ENCODE assay signal across 8 cellular contexts in the genomic region with DNA sequence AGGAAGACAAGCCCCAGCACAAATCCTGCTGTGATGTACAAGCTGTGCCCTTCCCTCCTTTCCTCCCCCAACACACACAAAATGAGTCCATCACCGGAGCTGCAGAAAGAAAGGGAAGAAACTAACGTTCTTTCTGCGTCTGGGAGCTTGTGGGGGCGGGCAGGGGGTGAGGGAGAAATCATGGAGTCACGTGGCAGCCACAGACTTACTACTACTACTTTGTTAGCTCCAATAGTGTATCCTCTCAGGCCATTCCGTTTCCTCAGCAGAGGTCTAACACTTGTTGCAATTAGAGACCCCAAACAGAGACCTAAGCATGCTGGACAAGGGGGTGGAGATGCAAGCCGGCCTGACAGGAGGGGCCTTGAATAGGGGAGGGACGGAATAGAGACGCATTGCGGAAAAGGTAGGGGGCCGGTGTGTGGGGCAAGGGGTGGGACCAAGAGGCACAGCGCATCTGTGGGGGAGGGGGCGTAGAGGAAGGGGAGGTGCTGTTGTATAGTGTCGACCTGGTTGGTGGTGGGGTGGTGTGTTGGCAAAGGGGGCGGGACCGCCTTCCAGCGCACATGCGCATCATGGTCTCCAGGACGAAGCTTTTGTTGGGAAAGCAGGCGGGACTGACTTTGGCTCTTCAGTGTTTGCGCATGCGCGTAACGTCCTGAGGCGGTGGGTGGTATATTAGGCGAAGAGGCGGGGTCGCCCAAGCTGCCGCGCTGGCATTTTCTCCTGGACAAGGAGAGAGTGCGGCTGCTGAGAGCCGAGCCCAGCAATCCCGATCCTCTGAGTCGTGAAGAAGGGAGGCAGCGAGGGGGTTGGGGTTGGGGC. TPM values are rescaled to one million over a fixed set of nuclear protein-coding genes. Genes with fewer than 3 reads are reported as not detected.
A peak's percentile ranks its signal among the peaks of the same experiment; 100 is the strongest.
DNase-seq lines count a peak whose midpoint lies in the region; ATAC-seq, FAIRE-seq and TF ChIP-seq lines count a peak whose summit lies in the region.

A gene with protein sequence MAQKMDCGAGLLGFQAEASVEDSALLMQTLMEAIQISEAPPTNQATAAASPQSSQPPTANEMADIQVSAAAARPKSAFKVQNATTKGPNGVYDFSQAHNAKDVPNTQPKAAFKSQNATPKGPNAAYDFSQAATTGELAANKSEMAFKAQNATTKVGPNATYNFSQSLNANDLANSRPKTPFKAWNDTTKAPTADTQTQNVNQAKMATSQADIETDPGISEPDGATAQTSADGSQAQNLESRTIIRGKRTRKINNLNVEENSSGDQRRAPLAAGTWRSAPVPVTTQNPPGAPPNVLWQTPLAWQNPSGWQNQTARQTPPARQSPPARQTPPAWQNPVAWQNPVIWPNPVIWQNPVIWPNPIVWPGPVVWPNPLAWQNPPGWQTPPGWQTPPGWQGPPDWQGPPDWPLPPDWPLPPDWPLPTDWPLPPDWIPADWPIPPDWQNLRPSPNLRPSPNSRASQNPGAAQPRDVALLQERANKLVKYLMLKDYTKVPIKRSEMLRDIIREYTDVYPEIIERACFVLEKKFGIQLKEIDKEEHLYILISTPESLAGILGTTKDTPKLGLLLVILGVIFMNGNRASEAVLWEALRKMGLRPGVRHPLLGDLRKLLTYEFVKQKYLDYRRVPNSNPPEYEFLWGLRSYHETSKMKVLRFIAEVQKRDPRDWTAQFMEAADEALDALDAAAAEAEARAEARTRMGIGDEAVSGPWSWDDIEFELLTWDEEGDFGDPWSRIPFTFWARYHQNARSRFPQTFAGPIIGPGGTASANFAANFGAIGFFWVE (plus strand): TSS at position 703 of the 825 bp plus-strand sequence. CDS start 682 bp downstream, outside the sequence.

- no peaks in the 10 kb centered on the region for H3K27me3 Mint-ChIP-seq in activated T-helper 2 cell treated with anti-CD3 and anti-CD28 coated beads, Interferon-gamma antibody, Interleukin-2, Interleukin-4, amounts not matched to agents 10 μg/mL and 5 μg/mL and 100 μg/mL, durations not matched to agents 14 hours and 24 hours and 36 hours (ENCODE audit: low read depth)
- H3K27me3 Mint-ChIP-seq in naive thymus-derived CD4-positive, alpha-beta T cell = peaks cover 0 to 2% (median 0%) of the 10 kb centered on the region in 5 donors
- H3K27me3 Mint-ChIP-seq in stimulated activated naive B cell treated with anti-CD40 and anti-IgM and Interleukin-4, amounts not matched to agents 10 μg/mL and 1 μg/mL and 100 μg/mL, for 72 hours = no peaks in the 10 kb centered on the region

- H3K27ac ChIP-seq in naive thymus-derived CD4-positive, alpha-beta T cell (ENCODE audit: low read depth, low read length) = peak within 1 kb of the TSS; percentile 67

- POLR2A ChIA-PET in naive thymus-derived CD4-positive, alpha-beta T cell (lab: Charles Lee) = interaction anchor here (0.5 kb wide), 1 partner anchor 195 kb away, joined by 4 read pairs; no protein-coding TSS in a partner anchor

- TF ChIP-seq CTCF in fibroblast of mammary gland (conservative IDR thresholded peaks at IDR 0.05; ENCODE audit: control insufficient read depth, insufficient read depth, low read depth, low read length) = no peak

- FAIRE-seq in RCC 7860 (lab: Jason Lieb, UNC) = peak; percentile 85

- peak; percentile 84 for DNase-seq in COLO829 (ENCODE audit: low spot score)
- DNase-seq in HUDEP-2 (lab: John Stamatoyannopoulos, UW; ENCODE audit: unreplicated experiment in 76 of 76) = peak in 55 of 76 experiments; percentile 0 to 73 (median 41)
- DNase-seq in RCC 7860 (ENCODE audit: low spot score) = peak; percentile 83
- DNase-seq in activated T-helper 2 cell treated with anti-CD3 and anti-CD28 coated beads, Interferon-gamma antibody, Interleukin-2, Interleukin-4, amounts not matched to agents 10 μg/mL and 5 μg/mL and 100 μg/mL, durations not matched to agents 14 hours and 24 hours and 36 hours (ENCODE audit: low spot score) = peak; percentile 75
- DNase-seq in fibroblast of mammary gland (ENCODE audit: low read depth) = peak; percentile 94
- peak; percentile 25 to 80 (median 73) for DNase-seq in naive thymus-derived CD4-positive, alpha-beta T cell
- DNase-seq in stimulated activated naive B cell treated with anti-CD40 and anti-IgM and Interleukin-4, amounts not matched to agents 10 μg/mL and 1 μg/mL and 100 μg/mL, for 72 hours = peak; percentile 72

- peak; percentile 52 for ATAC-seq in GM21367 (IDR thresholded peaks at IDR 0.05; ENCODE audit: unreplicated experiment)
- ATAC-seq in naive thymus-derived CD4-positive, alpha-beta T cell = peak; percentile 93
- peak; percentile 83 to 89 for ATAC-seq in stimulated activated naive B cell treated with anti-CD40 and anti-IgM and Interleukin-4, amounts not matched to agents 10 μg/mL and 1 μg/mL and 100 μg/mL, for 72 hours (replicated peaks)

- H3K9me3 Mint-ChIP-seq in activated T-helper 2 cell treated with anti-CD3 and anti-CD28 coated beads, Interferon-gamma antibody, Interleukin-2, Interleukin-4, amounts not matched to agents 10 μg/mL and 5 μg/mL and 100 μg/mL, durations not matched to agents 14 hours and 24 hours and 36 hours = no peaks in the 10 kb centered on the region
- H3K9me3 Mint-ChIP-seq in naive thymus-derived CD4-positive, alpha-beta T cell = peaks cover 0 to 2% (median 0%) of the 10 kb centered on the region in 11 donors
- H3K9me3 Mint-ChIP-seq in stimulated activated naive B cell treated with anti-CD40 and anti-IgM and Interleukin-4, amounts not matched to agents 10 μg/mL and 1 μg/mL and 100 μg/mL, for 72 hours = no peaks in the 10 kb centered on the region

- peak within 1 kb of the TSS; percentile 91 for H3K27ac Mint-ChIP-seq in activated T-helper 2 cell treated with anti-CD3 and anti-CD28 coated beads, Interferon-gamma antibody, Interleukin-2, Interleukin-4, amounts not matched to agents 10 μg/mL and 5 μg/mL and 100 μg/mL, durations not matched to agents 14 hours and 24 hours and 36 hours
- H3K27ac Mint-ChIP-seq in naive thymus-derived CD4-positive, alpha-beta T cell = peak within 1 kb of the TSS; percentile 85 to 95 (median 93)
- H3K27ac Mint-ChIP-seq in stimulated activated naive B cell treated with anti-CD40 and anti-IgM and Interleukin-4, amounts not matched to agents 10 μg/mL and 1 μg/mL and 100 μg/mL, for 72 hours = peak within 1 kb of the TSS; percentile 93

- peaks cover 25% of the 10 kb centered on the region for H3K4me1 Mint-ChIP-seq in activated T-helper 2 cell treated with anti-CD3 and anti-CD28 coated beads, Interferon-gamma antibody, Interleukin-2, Interleukin-4, amounts not matched to agents 10 μg/mL and 5 μg/mL and 100 μg/mL, durations not matched to agents 14 hours and 24 hours and 36 hours (ENCODE audit: low read depth)
- H3K4me1 Mint-ChIP-seq in naive thymus-derived CD4-positive, alpha-beta T cell = peaks cover 6 to 26% (median 19%) of the 10 kb centered on the region in 7 donors
- peaks cover 19 to 42% of the 10 kb centered on the region in 2 donors for H3K4me1 Mint-ChIP-seq in stimulated activated naive B cell treated with anti-CD40 and anti-IgM and Interleukin-4, amounts not matched to agents 10 μg/mL and 1 μg/mL and 100 μg/mL, for 72 hours

- peak within 1 kb of the TSS; percentile 96 for H3K4me3 Mint-ChIP-seq in activated T-helper 2 cell treated with anti-CD3 and anti-CD28 coated beads, Interferon-gamma antibody, Interleukin-2, Interleukin-4, amounts not matched to agents 10 μg/mL and 5 μg/mL and 100 μg/mL, durations not matched to agents 14 hours and 24 hours and 36 hours (ENCODE audit: low read depth)
- peak within 1 kb of the TSS; percentile 88 to 98 (median 94) for H3K4me3 Mint-ChIP-seq in naive thymus-derived CD4-positive, alpha-beta T cell
- peak within 1 kb of the TSS; percentile 88 to 97 for H3K4me3 Mint-ChIP-seq in stimulated activated naive B cell treated with anti-CD40 and anti-IgM and Interleukin-4, amounts not matched to agents 10 μg/mL and 1 μg/mL and 100 μg/mL, for 72 hours

- H3K4me1 ChIP-seq in naive thymus-derived CD4-positive, alpha-beta T cell (ENCODE audit: control insufficient read depth in 2 of 2, insufficient read depth in 2 of 2, low read length in 2 of 2) = peaks cover 0 to 3% of the 10 kb centered on the region in 2 donors

- H3K27me3 ChIP-seq in naive thymus-derived CD4-positive, alpha-beta T cell (ENCODE audit: control insufficient read depth in 2 of 2, insufficient read depth in 2 of 2, low read length in 2 of 2) = no peaks in the 10 kb centered on the region

- H3K36me3 ChIP-seq in naive thymus-derived CD4-positive, alpha-beta T cell (ENCODE audit: control insufficient read depth in 2 of 3, insufficient read depth in 3 of 3, low read length in 3 of 3) = peaks cover 0 to 8% (median 0%) of the 10 kb centered on the region in 3 experiments

- no peaks in the 10 kb centered on the region for H3K9me3 ChIP-seq in naive thymus-derived CD4-positive, alpha-beta T cell (ENCODE audit: control insufficient read depth in 2 of 3, low read length in 3 of 3)

- H3K4me3 ChIP-seq in fibroblast of mammary gland (ENCODE audit: control insufficient read depth, low read depth, low read length) = peak within 1 kb of the TSS; percentile 78
- peak within 1 kb of the TSS; percentile 50 for H3K4me3 ChIP-seq in naive thymus-derived CD4-positive, alpha-beta T cell (ENCODE audit: low read length)

- intact Hi-C loops in activated T-helper 2 cell treated with anti-CD3 and anti-CD28 coated beads, Interferon-gamma antibody, Interleukin-2, Interleukin-4, amounts not matched to agents 10 μg/mL and 5 μg/mL and 100 μg/mL, durations not matched to agents 14 hours and 24 hours and 36 hours (cut with micrococcal nuclease) = loop anchor here (1.0 to 10.0 kb wide), 2 partner anchors 88 to 150 kb away; partner anchors contain the start of gene GSPT2
- intact Hi-C loops in naive thymus-derived CD4-positive, alpha-beta T cell (cut with micrococcal nuclease) = loop anchor here (2.0 to 10.0 kb wide), 5 partner anchors 91 to 1104 kb away; partner anchors contain the start of gene NUDT11 (in 1 of the 2)

- CTCF ChIA-PET in naive thymus-derived CD4-positive, alpha-beta T cell (lab: Charles Lee) = no interaction called here

- H3K36me3 Mint-ChIP-seq in activated T-helper 2 cell treated with anti-CD3 and anti-CD28 coated beads, Interferon-gamma antibody, Interleukin-2, Interleukin-4, amounts not matched to agents 10 μg/mL and 5 μg/mL and 100 μg/mL, durations not matched to agents 14 hours and 24 hours and 36 hours (ENCODE audit: low read depth) = peaks cover 21% of the 10 kb centered on the region
- peaks cover 0 to 7% (median 5%) of the 10 kb centered on the region in 5 donors for H3K36me3 Mint-ChIP-seq in naive thymus-derived CD4-positive, alpha-beta T cell
- peaks cover 14 to 22% of the 10 kb centered on the region in 2 donors for H3K36me3 Mint-ChIP-seq in stimulated activated naive B cell treated with anti-CD40 and anti-IgM and Interleukin-4, amounts not matched to agents 10 μg/mL and 1 μg/mL and 100 μg/mL, for 72 hours

RNA-seq across cellular contexts. Expression of the gene that starts here (rescaled TPM):
- 45.5 and 46.5 TPM in 2 replicates for total RNA-seq in activated T-helper 2 cell treated with anti-CD3 and anti-CD28 coated beads, Interferon-gamma antibody, Interleukin-2, Interleukin-4, amounts not matched to agents 10 μg/mL and 5 μg/mL and 100 μg/mL, durations not matched to agents 14 hours and 24 hours and 36 hours
- total RNA-seq in naive thymus-derived CD4-positive, alpha-beta T cell = 10 to 100 TPM; 26.3 to 41.9 (median 29.5) TPM
- polyA plus RNA-seq in naive thymus-derived CD4-positive, alpha-beta T cell = 10 to 100 TPM; 37.2 to 61.7 TPM

Comparison
In these comparisons a context has a peak if more than half of its experiments do, and no peak if none do; other contexts are left out.
1. Peak in every context shown above with its lines: DNase-seq, ATAC-seq, H3K4me3 ChIP-seq and H3K27ac ChIP-seq.
2. DNase-seq: peak in every context shown above with its lines; median percentile 94 in fibroblast of mammary gland; 84 in COLO829; 83 in RCC 7860; 75 in activated T-helper 2 cell treated with anti-CD3 and anti-CD28 coated beads, Interferon-gamma antibody, Interleukin-2, Interleukin-4, amounts not matched to agents 10 μg/mL and 5 μg/mL and 100 μg/mL, durations not matched to agents 14 hours and 24 hours and 36 hours; 73 in naive thymus-derived CD4-positive, alpha-beta T cell; 72 in stimulated activated naive B cell treated with anti-CD40 and anti-IgM and Interleukin-4, amounts not matched to agents 10 μg/mL and 1 μg/mL and 100 μg/mL, for 72 hours; 41 in HUDEP-2.